1 cellular context compared by ENCODE assay signal in genomic region chr11:102831128-102831708, GRCh38.
TF ChIP-seq lines count a peak whose summit lies in the region.

No MANE protein-coding gene starts in this region.

TF ChIP-seq in WTC11, 78 proteins besides CTCF, POLR2A, EP300 and RAD21 (continued from another document):
- TF ChIP-seq, protein P1, sequence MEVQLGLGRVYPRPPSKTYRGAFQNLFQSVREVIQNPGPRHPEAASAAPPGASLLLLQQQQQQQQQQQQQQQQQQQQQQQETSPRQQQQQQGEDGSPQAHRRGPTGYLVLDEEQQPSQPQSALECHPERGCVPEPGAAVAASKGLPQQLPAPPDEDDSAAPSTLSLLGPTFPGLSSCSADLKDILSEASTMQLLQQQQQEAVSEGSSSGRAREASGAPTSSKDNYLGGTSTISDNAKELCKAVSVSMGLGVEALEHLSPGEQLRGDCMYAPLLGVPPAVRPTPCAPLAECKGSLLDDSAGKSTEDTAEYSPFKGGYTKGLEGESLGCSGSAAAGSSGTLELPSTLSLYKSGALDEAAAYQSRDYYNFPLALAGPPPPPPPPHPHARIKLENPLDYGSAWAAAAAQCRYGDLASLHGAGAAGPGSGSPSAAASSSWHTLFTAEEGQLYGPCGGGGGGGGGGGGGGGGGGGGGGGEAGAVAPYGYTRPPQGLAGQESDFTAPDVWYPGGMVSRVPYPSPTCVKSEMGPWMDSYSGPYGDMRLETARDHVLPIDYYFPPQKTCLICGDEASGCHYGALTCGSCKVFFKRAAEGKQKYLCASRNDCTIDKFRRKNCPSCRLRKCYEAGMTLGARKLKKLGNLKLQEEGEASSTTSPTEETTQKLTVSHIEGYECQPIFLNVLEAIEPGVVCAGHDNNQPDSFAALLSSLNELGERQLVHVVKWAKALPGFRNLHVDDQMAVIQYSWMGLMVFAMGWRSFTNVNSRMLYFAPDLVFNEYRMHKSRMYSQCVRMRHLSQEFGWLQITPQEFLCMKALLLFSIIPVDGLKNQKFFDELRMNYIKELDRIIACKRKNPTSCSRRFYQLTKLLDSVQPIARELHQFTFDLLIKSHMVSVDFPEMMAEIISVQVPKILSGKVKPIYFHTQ (CRISPR knock-in tag; IDR thresholded peaks at IDR 0.05) = 0 out of 2 replicates have a peak, but pooled peaks have one; percentile 18
